Comparison of ENCODE assay signal across 1 cellular context in genomic region chr7:23268746-23269145, GRCh38.
TF ChIP-seq lines count a peak whose summit lies in the region.

No MANE protein-coding gene starts in this region.

TF ChIP-seq in K562, 482 proteins besides CTCF, POLR2A, EP300 and RAD21 (continued from another document):
- TF ChIP-seq ZNF79 (CRISPR knock-in tag; IDR thresholded peaks at IDR 0.05; ENCODE audit: low read depth) (no peak), ZNF586 (CRISPR knock-in tag; conservative IDR thresholded peaks at IDR 0.05) (no peak), PPARD (CRISPR knock-in tag; IDR thresholded peaks at IDR 0.05) (no peak), SAFB2 (IDR thresholded peaks at IDR 0.05; ENCODE audit: borderline replicate concordance, low read depth, low read length, severe bottlenecking) (no peak), ZSCAN32 (CRISPR knock-in tag; IDR thresholded peaks at IDR 0.05) (no peak)
